In genomic region chr16:66204761-66205160, GRCh38 we compare ENCODE assay signal across 22 cellular contexts.
A peak's percentile ranks its signal among the peaks of the same experiment; 100 is the strongest.
DNase-seq lines count a peak whose midpoint lies in the region; ATAC-seq lines count a peak whose summit lies in the region.
"Had no signal": no experiment of that assay in that cellular context is flagged by ENCODE, and none has a peak within 500 bp of the region (broad histone marks: within the 10 kb centered on the region; RNA-seq: fewer than 3 reads in every experiment).

No MANE protein-coding gene starts in this region.

- intact Hi-C loops in left ventricle myocardium superior (cut with micrococcal nuclease) = no loop called here
- intact Hi-C loops in Right ventricle myocardium superior (cut with DNase I) = no loop called here

- ATAC-seq in left ventricle myocardium superior (peak; percentile 26), Right ventricle myocardium superior (ENCODE audit: poor library complexity) (no peak)
- no peak for ATAC-seq in stimulated activated naive CD8-positive, alpha-beta T cell treated with anti-CD3 and anti-CD28 coated beads, Interleukin-15, Interleukin-2, amounts not matched to agents 100 U/mL and 50 U/mL, for 24 hours
- ATAC-seq: activated naive CD4-positive, alpha-beta T cell treated with anti-CD3 and anti-CD28 coated beads, Interleukin-2, amount 50 U/mL, for 72 hours; activated T-cell treated with anti-CD3 and anti-CD28 coated beads, Interleukin-2, amount 50 U/mL, for 72 hours; psoas muscle had no signal

- no peak for DNase-seq in left ventricle myocardium superior
- no peak for DNase-seq in Right ventricle myocardium superior
- peak; percentile 71 for DNase-seq in amniotic epithelial cell (ENCODE audit: low read depth)
- DNase-seq in fibroblast of the conjunctiva (ENCODE audit: low read depth) = peak; percentile 27
- DNase-seq in activated CD8-positive, alpha-beta memory T cell treated with anti-CD3 and anti-CD28 coated beads for 24 hours = no peak
- no peak for DNase-seq in stimulated activated CD4-positive, alpha-beta T cell treated with anti-CD3 and anti-CD28 coated beads, Interleukin-12 subunit alpha, Interleukin-12 subunit beta, amount 100 ng/mL, for 4 hours
- DNase-seq in stimulated activated naive CD8-positive, alpha-beta T cell treated with anti-CD3 and anti-CD28 coated beads, Interleukin-15, Interleukin-2, amounts not matched to agents 100 U/mL and 50 U/mL, for 24 hours = no peak
- no peak for DNase-seq in Ammon's horn (ENCODE audit: low spot score)
- DNase-seq: ACHN; activated CD4-positive, alpha-beta T cell treated with anti-CD3 and anti-CD28 coated beads for 1 hour; activated T-cell treated with anti-CD3 and anti-CD28 coated beads, Interleukin-2, amount 50 U/mL, for 72 hours; midbrain; MM.1S; NCI-H1694; NK-92 treated with Interleukin-12 subunit alpha and Interleukin-12 subunit beta, amount 100 ng/mL, for 24 hours; psoas muscle; spleen; stimulated activated CD8-positive, alpha-beta memory T cell treated with anti-CD3 and anti-CD28 coated beads, Interleukin-4, amount 100 ng/mL, for 48 hours; substantia nigra; SW 1271; uterus had no signal

Comparison
In these comparisons a context has a peak if more than half of its experiments do, and no peak if none do; other contexts are left out.
1. DNase-seq: peak in amniotic epithelial cell (single experiment) and fibroblast of the conjunctiva (single experiment); none in left ventricle myocardium superior (single experiment), Right ventricle myocardium superior (single experiment), activated CD8-positive, alpha-beta memory T cell treated with anti-CD3 and anti-CD28 coated beads for 24 hours (single experiment), stimulated activated CD4-positive, alpha-beta T cell treated with anti-CD3 and anti-CD28 coated beads, Interleukin-12 subunit alpha, Interleukin-12 subunit beta, amount 100 ng/mL, for 4 hours (single experiment), stimulated activated naive CD8-positive, alpha-beta T cell treated with anti-CD3 and anti-CD28 coated beads, Interleukin-15, Interleukin-2, amounts not matched to agents 100 U/mL and 50 U/mL, for 24 hours (single experiment) and Ammon's horn (single experiment).